Comparison of ENCODE assay signal across 9 cellular contexts in the genomic region with DNA sequence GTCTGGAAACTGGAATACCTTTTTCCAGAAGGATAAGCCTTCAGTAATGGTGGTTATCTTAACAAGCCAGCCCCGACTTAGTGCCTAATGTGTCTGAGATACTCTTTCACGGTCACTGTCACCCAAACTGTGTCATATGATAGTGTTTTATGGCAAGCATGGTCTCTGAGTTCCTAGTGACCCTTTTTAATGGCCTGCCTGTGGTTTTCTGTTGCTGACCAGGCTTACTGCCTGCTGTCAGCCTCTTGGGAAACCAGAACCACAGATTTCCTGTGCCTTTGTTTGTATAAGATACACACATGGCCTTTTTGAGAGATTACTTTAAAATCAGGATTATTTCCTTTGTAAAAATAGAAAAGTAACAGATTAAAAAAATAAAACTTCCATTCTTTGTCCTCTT. TPM values are rescaled to one million over a fixed set of nuclear protein-coding genes. Genes with fewer than 3 reads are reported as not detected.
A peak's percentile ranks its signal among the peaks of the same experiment; 100 is the strongest.
DNase-seq lines count a peak whose midpoint lies in the region; ATAC-seq, FAIRE-seq and TF ChIP-seq lines count a peak whose summit lies in the region.
"Had no signal": no experiment of that assay in that cellular context is flagged by ENCODE, and none has a peak within 500 bp of the region (broad histone marks: within the 10 kb centered on the region; RNA-seq: fewer than 3 reads in every experiment).

No MANE protein-coding gene starts in this region.

- no peak for TF ChIP-seq CTCF in bronchial epithelial cell (IDR thresholded peaks at IDR 0.05; ENCODE audit: insufficient read depth, low read length, severe bottlenecking)
- TF ChIP-seq CTCF in natural killer cell (IDR thresholded peaks at IDR 0.05) = no peak
- TF ChIP-seq CTCF in GM10248 (IDR thresholded peaks at IDR 0.05; ENCODE audit: control extremely low read depth, extremely low read depth, low read depth, missing control alignments) = no peak

- POLR2A ChIA-PET in GM10248 (lab: Yijun Ruan, JAX) = no interaction called here

- no peaks in the 10 kb centered on the region for H3K27me3 Mint-ChIP-seq in natural killer cell (ENCODE audit: low read depth in 2 of 2)
- H3K27me3 Mint-ChIP-seq: central memory CD8-positive, alpha-beta T cell had no signal

- CTCF ChIA-PET in GM10248 (lab: Yijun Ruan, JAX) = interaction anchor here (1.7 kb wide), 1 partner anchor 11 kb away, joined by 5 read pairs; no protein-coding TSS in a partner anchor

- H3K9me3 Mint-ChIP-seq in natural killer cell = no peaks in the 10 kb centered on the region
- H3K9me3 Mint-ChIP-seq: central memory CD8-positive, alpha-beta T cell had no signal

- H3K36me3 Mint-ChIP-seq in natural killer cell = peaks cover 16% of the 10 kb centered on the region

- H3K36me3 ChIP-seq in bronchial epithelial cell (ENCODE audit: control insufficient read depth, insufficient read depth, low read length) = peaks cover 1% of the 10 kb centered on the region

- H3K4me3 ChIP-seq in bronchial epithelial cell (ENCODE audit: low read depth, low read length) = no peak overlapping the region

- no peaks in the 10 kb centered on the region for H3K27me3 ChIP-seq in bronchial epithelial cell (ENCODE audit: control insufficient read depth, insufficient read depth, low read length)

- H3K4me1 Mint-ChIP-seq in natural killer cell = peaks cover 18 to 20% of the 10 kb centered on the region in 2 donors

- DNase-seq in GF-D8 (lab: John Stamatoyannopoulos, UW) = peak; percentile 90
- peak; percentile 2 for DNase-seq in KG1 (lab: John Stamatoyannopoulos, UW)
- peak; percentile 13 for DNase-seq in bronchial epithelial cell (ENCODE audit: low read depth)
- no peak for DNase-seq in natural killer cell
- no peak for DNase-seq in GM10248 (ENCODE audit: extremely low spot score)
- no peak for DNase-seq in DMS153 treated with DMSO at 0.1 percent for 48 hours (lab: John Stamatoyannopoulos, UW; ENCODE audit: unreplicated experiment)
- no peak for DNase-seq in NCI-H1105 treated with DMSO at 0.1 percent for 48 hours (lab: John Stamatoyannopoulos, UW)
- no peak for DNase-seq in NCI-H1436 treated with DMSO at 0.1 percent for 48 hours (lab: John Stamatoyannopoulos, UW)

- peak in 2 of 3 donors; percentile 15 to 40 for ATAC-seq in natural killer cell

- no peak for FAIRE-seq in bronchial epithelial cell (lab: Jason Lieb, UNC)

- H3K27ac Mint-ChIP-seq in natural killer cell = peak overlapping the region; percentile 31 to 63

- peak overlapping the region; percentile 28 for H3K4me3 Mint-ChIP-seq in natural killer cell
- H3K4me3 Mint-ChIP-seq: central memory CD8-positive, alpha-beta T cell had no signal

- intact Hi-C loops in natural killer cell (cut with micrococcal nuclease) = no loop called here

RNA-seq across cellular contexts. Expression of a gene that starts 22.4 kb away (rescaled TPM):
- total RNA-seq in bronchial epithelial cell (7.8 and 8.2 TPM in 2 replicates), natural killer cell (10 to 100 TPM; 19.6 to 35.5 (median 24.7) TPM)

Comparison
In these comparisons a context has a peak if more than half of its experiments do, and no peak if none do; other contexts are left out.
1. DNase-seq: peak in GF-D8 (single experiment), KG1 (single experiment) and bronchial epithelial cell (single experiment); none in natural killer cell (single experiment), GM10248 (single experiment), DMS153 treated with DMSO at 0.1 percent for 48 hours (single experiment), NCI-H1105 treated with DMSO at 0.1 percent for 48 hours (single experiment) and NCI-H1436 treated with DMSO at 0.1 percent for 48 hours (single experiment).